9 cellular contexts compared by ENCODE assay signal in the genomic region with DNA sequence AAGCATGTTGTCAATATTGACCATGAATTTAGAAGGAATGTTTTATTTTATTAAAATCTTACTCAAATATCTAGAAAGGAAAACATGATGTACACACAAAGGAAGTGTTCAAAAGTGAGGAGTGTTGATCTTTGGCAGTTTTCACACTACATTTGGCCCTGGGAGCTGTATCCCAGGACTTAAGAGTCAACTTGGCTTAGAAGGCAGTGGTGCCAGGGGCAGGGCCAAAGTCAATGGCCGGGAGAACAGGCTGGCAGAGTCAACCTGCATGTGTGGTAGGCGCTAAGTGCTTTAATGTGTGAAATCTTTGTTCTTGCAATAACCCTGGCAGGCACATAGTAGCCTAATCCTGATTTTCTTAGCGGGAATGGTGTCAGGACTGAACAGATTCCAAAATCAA.
"Had no signal": no experiment of that assay in that cellular context is flagged by ENCODE, and none has a peak within 500 bp of the region (broad histone marks: within the 10 kb centered on the region; RNA-seq: fewer than 3 reads in every experiment).

No MANE protein-coding gene starts in this region.

- H3K4me3 ChIP-seq: GM23248, HAP-1, K562 had no signal

- ATAC-seq: HCT116, K562 had no signal

- H3K9me3 ChIP-seq: HAP-1 had no signal

- H3K36me3 ChIP-seq: HAP-1 had no signal

- H3K27ac ChIP-seq: GM23248 had no signal

- H3K4me1 ChIP-seq: HAP-1 had no signal

- FAIRE-seq: HTR-8/SVneo, K562 had no signal

- DNase-seq: GM23248, GOT3, H7, HFFc6, IMR-90 had no signal
